In the genomic region with DNA sequence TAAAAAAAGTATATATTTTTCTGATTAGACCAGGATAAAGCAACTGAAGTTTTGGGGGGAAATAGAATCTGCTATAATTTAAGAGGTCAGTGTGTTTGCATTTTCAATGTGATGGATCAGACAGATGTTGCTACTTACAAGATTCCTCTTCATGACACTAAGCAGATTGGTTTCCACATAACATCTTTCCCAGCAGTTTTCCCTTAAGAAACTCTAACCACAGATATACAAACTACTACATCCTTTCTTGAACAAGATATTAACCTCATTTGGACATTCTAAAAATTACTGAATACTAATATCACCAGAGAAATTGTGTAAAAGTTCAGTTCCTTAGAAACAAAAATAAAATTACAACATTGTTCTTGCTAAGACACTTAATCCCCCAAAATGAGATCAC, we compare ENCODE assay signal across 27 cellular contexts.
"Had no signal": no experiment of that assay in that cellular context is flagged by ENCODE, and none has a peak within 500 bp of the region (broad histone marks: within the 10 kb centered on the region; RNA-seq: fewer than 3 reads in every experiment).

No MANE protein-coding gene starts in this region.

- H3K9me3 ChIP-seq: breast epithelium, esophagus muscularis mucosa, pancreas, prostate gland, sigmoid colon, tibial nerve had no signal

- H3K36me3 ChIP-seq: breast epithelium, esophagus muscularis mucosa, pancreas, prostate gland, sigmoid colon, tibial nerve had no signal

- H3K4me3 ChIP-seq: breast epithelium, esophagus muscularis mucosa, pancreas, prostate gland, sigmoid colon, tibial nerve had no signal

- H3K27ac ChIP-seq: esophagus muscularis mucosa, pancreas, prostate gland, sigmoid colon, tibial nerve had no signal

- DNase-seq: activated CD4-positive, alpha-beta T cell treated with anti-CD3 and anti-CD28 coated beads, Interleukin-2, amount 50 U/mL, for 1 hour; activated CD8-positive, alpha-beta T cell treated with anti-CD3 and anti-CD28 coated beads for 36 hours; activated gamma-delta T cell treated with Interleukin-2 at 50 U/mL for 16 hours; activated naive CD4-positive, alpha-beta T cell treated with anti-CD3 and anti-CD28 coated beads, Interleukin-2, amount 50 U/mL, for 16 hours; activated T-cell treated with anti-CD3 and anti-CD28 coated beads, Interleukin-2, amount 50 U/mL, for 4 hours; central memory CD4-positive, alpha-beta T cell; foreskin fibroblast; head of caudate nucleus; hippocampal formation; kidney; left colon; mammary epithelial cell; midbrain; naive thymus-derived CD8-positive, alpha-beta T cell; nucleus accumbens; pancreas; sigmoid colon; stimulated activated CD4-positive, alpha-beta T cell treated with anti-CD3 and anti-CD28 coated beads, Interleukin-15, amount 100 ng/mL, for 24 hours; stimulated activated CD4-positive, alpha-beta T cell treated with anti-CD3 and anti-CD28 coated beads, Interleukin-2, amount 100 ng/mL, for 24 hours; stimulated activated naive B cell treated with anti-CD40 and anti-IgM and Interleukin-4, amounts not matched to agents 10 μg/mL and 1 μg/mL and 100 μg/mL, for 72 hours; T-helper 2 cell had no signal

- ATAC-seq: activated CD8-positive, alpha-beta T cell treated with anti-CD3 and anti-CD28 coated beads for 36 hours; activated T-cell treated with anti-CD3 and anti-CD28 coated beads, Interleukin-2, amount 50 U/mL, for 4 hours; activated T-helper 17 cell treated with anti-CD3 and anti-CD28 coated beads, Interleukin-2, amount 50 U/mL, for 72 hours; left colon; naive thymus-derived CD8-positive, alpha-beta T cell; pancreas; stimulated activated naive B cell treated with anti-CD40 and anti-IgM and Interleukin-4, amounts not matched to agents 10 μg/mL and 1 μg/mL and 100 μg/mL, for 72 hours; WTC11 had no signal

- H3K4me1 ChIP-seq: breast epithelium, esophagus muscularis mucosa, pancreas, prostate gland, sigmoid colon, tibial nerve had no signal

- H3K27me3 ChIP-seq: breast epithelium, esophagus muscularis mucosa, pancreas, sigmoid colon, tibial nerve had no signal
